In genomic region chr5:11528720-11529119, GRCh38 we compare ENCODE assay signal across 22 cellular contexts.
DNase-seq lines count a peak whose midpoint lies in the region; ATAC-seq, FAIRE-seq and TF ChIP-seq lines count a peak whose summit lies in the region.
"Had no signal": no experiment of that assay in that cellular context is flagged by ENCODE, and none has a peak within 500 bp of the region (broad histone marks: within the 10 kb centered on the region; RNA-seq: fewer than 3 reads in every experiment).

No MANE protein-coding gene starts in this region.

- no peaks in the 10 kb centered on the region for H3K9me3 Mint-ChIP-seq in H9
- H3K9me3 Mint-ChIP-seq: CD4-positive, alpha-beta T cell; IgD-negative memory B cell had no signal

- H3K4me1 ChIP-seq in H9 (ENCODE audit: insufficient read depth, low read length) (peaks cover 12% of the 10 kb centered on the region; the same call in 1 of the 2 replicates), heart left ventricle (peaks cover 0 to 21% (median 0%) of the 10 kb centered on the region in 12 donors), mucosa of descending colon (ENCODE audit: low read depth) (no peaks in the 10 kb centered on the region), small intestine (ENCODE audit: control insufficient read depth in 2 of 2, insufficient read depth in 1 of 2, low read depth in 1 of 2, low read length in 1 of 2) (no peaks in the 10 kb centered on the region)
- H3K4me1 ChIP-seq: A549 had no signal

- H2BK15ac ChIP-seq in H9 (ENCODE audit: low read depth, low read length): no peak overlapping the region

- H4K91ac ChIP-seq in H9 (ENCODE audit: insufficient read length, low read depth, low read length): no peak overlapping the region

- no peaks in the 10 kb centered on the region for H3K27me3 Mint-ChIP-seq in H9 (ENCODE audit: low read depth)
- H3K27me3 Mint-ChIP-seq: CD4-positive, alpha-beta T cell had no signal

- no peak overlapping the region for H2AK5ac ChIP-seq in H9 (ENCODE audit: insufficient read length, low read length)

- H2AFZ ChIP-seq in H9 (ENCODE audit: low read length): no peak overlapping the region

- H3K4ac ChIP-seq in H9 (ENCODE audit: low read depth, low read length): no peak overlapping the region

- H3K4me1 Mint-ChIP-seq in H9: peaks cover 63 to 68% of the 10 kb centered on the region in 2 experiments
- H3K4me1 Mint-ChIP-seq: IgD-negative memory B cell had no signal

- FAIRE-seq in GM12891 (lab: Jason Lieb, UNC) (no peak), small intestine (lab: Jason Lieb, UNC) (no peak)
- FAIRE-seq: A549, GM12892, GM18507 had no signal

- no peak overlapping the region for H3K9ac ChIP-seq in H9 (ENCODE audit: extremely low read depth, insufficient read length, low read length)
- no peak overlapping the region for H3K9ac ChIP-seq in SK-N-MC (ENCODE audit: insufficient read length)

- H3K9me3 ChIP-seq in H9 (ENCODE audit: control insufficient read depth, low read depth, low read length) (no peaks in the 10 kb centered on the region), SK-N-MC (ENCODE audit: low read depth, low read length) (no peaks in the 10 kb centered on the region), heart left ventricle (no peaks in the 10 kb centered on the region), mucosa of descending colon (no peaks in the 10 kb centered on the region), small intestine (ENCODE audit: control insufficient read depth, low read depth) (no peaks in the 10 kb centered on the region)
- H3K9me3 ChIP-seq: A549 had no signal

- no peak overlapping the region for H2BK5ac ChIP-seq in H9 (ENCODE audit: insufficient read length, low read length)

- H3T11ph ChIP-seq in H9 (ENCODE audit: low read length): no peak overlapping the region

- no peak for DNase-seq in H9
- DNase-seq in SK-N-MC (ENCODE audit: low read depth, low spot score): no peak
- peak in 4 of 5 donors; percentile 36 to 85 (median 68) for DNase-seq in heart left ventricle
- no peak for DNase-seq in mucosa of descending colon
- no peak for DNase-seq in GM12891 (ENCODE audit: insufficient read length, low spot score)
- no peak for DNase-seq in small intestine
- no peak for DNase-seq in lower leg skin (ENCODE audit: low spot score in 2 of 2)
- DNase-seq: CD4-positive, alpha-beta T cell; DMS53; EL; H7; Karpas-422; NCI-H1092 treated with DMSO at 0.1 percent for 48 hours; NCI-H510A treated with DMSO at 0.1 percent for 48 hours; NCI-H774; OCI-M1; SIG-M5 had no signal

- H2BK20ac ChIP-seq in H9 (ENCODE audit: low read depth, low read length, poor library complexity, severe bottlenecking): no peak overlapping the region

- WGBS in H9 (ENCODE audit: extremely low coverage, insufficient read length, low lambda C conversion rate): no CpG with 5 or more reads among the region's 7 CpGs
- 31 to 40% (median 38%) methylated on average over 7 of the region's 7 CpGs for WGBS in heart left ventricle, 4 donors
- WGBS in small intestine, 3 donors: 86 to 88% (median 88%) methylated on average over 7 of the region's 7 CpGs
- 86 to 87% methylated on average over 7 of the region's 7 CpGs for WGBS in lower leg skin, 2 donors

- H3K4me3 ChIP-seq in SK-N-MC (peak overlapping the region; percentile 38), heart left ventricle (no peak overlapping the region), mucosa of descending colon (no peak overlapping the region), small intestine (ENCODE audit: low read depth in 1 of 2, low read length in 2 of 2) (no peak overlapping the region), lower leg skin (ENCODE audit: low read depth, poor library complexity, severe bottlenecking) (no peak overlapping the region)
- H3K4me3 ChIP-seq: A549 had no signal

- no peaks in the 10 kb centered on the region for H3K79me1 ChIP-seq in H9 (ENCODE audit: insufficient read depth, low read depth, low read length, poor library complexity, severe bottlenecking)

- no peak overlapping the region for H2BK12ac ChIP-seq in H9 (ENCODE audit: insufficient read length, low read depth, low read length)

- H3K14ac ChIP-seq in H9 (ENCODE audit: insufficient read depth, low read length): no peak overlapping the region

- peak; percentile 92 to 95 (median 93) for ATAC-seq in heart left ventricle
- ATAC-seq in mucosa of descending colon: peak; percentile 14
- no peak for ATAC-seq in HG02938 (IDR thresholded peaks at IDR 0.05; ENCODE audit: unreplicated experiment)
- ATAC-seq: A549 had no signal

- no peak overlapping the region for H4K8ac ChIP-seq in H9 (replicated peaks; ENCODE audit: insufficient read length, low read depth, low read length)

- no peak overlapping the region for H3K27ac ChIP-seq in H9 (ENCODE audit: insufficient read length, low read depth, low read length)
- H3K27ac ChIP-seq in SK-N-MC: peak overlapping the region; percentile 92
- peak overlapping the region in 5 of 12 donors; percentile 10 to 55 (median 19) for H3K27ac ChIP-seq in heart left ventricle
- H3K27ac ChIP-seq in small intestine (ENCODE audit: low read depth in 1 of 2, low read length in 1 of 2): no peak overlapping the region
- H3K27ac ChIP-seq: A549 had no signal

- no peak overlapping the region for H3K56ac ChIP-seq in H9 (ENCODE audit: insufficient read length, low read depth, low read length)

- H3K27me3 ChIP-seq in H9 (ENCODE audit: insufficient read depth, low read length) (no peaks in the 10 kb centered on the region), heart left ventricle (no peaks in the 10 kb centered on the region), small intestine (ENCODE audit: control insufficient read depth in 2 of 2, insufficient read depth in 2 of 2, low read length in 2 of 2) (no peaks in the 10 kb centered on the region)

- no peak overlapping the region for H4K5ac ChIP-seq in H9 (ENCODE audit: insufficient read length, low read depth, low read length)

- TF ChIP-seq POLR2A in heart left ventricle (IDR thresholded peaks at IDR 0.05) (no peak), GM12891 (IDR thresholded peaks at IDR 0.05; ENCODE audit: low read depth, low read length) (no peak), lower leg skin (IDR thresholded peaks at IDR 0.05) (no peak)

- H3K4me2 ChIP-seq in H9 (ENCODE audit: insufficient read depth, insufficient read length, low read length): no peak overlapping the region
- H3K4me2 ChIP-seq: A549 had no signal

- no peak overlapping the region for H2BK120ac ChIP-seq in H9 (ENCODE audit: low read depth, low read length, poor library complexity, severe bottlenecking)

- peak overlapping the region in 1 of 2 experiments; percentile 46; a peak in 2 of 5 replicates for H3K4me3 Mint-ChIP-seq in H9
- H3K4me3 Mint-ChIP-seq: CD4-positive, alpha-beta T cell; IgD-negative memory B cell had no signal

- no peaks in the 10 kb centered on the region for H3K36me3 Mint-ChIP-seq in H9 (ENCODE audit: insufficient read depth in 1 of 3, low read depth in 3 of 3)
- H3K36me3 Mint-ChIP-seq: IgD-negative memory B cell had no signal

- H3K36me3 ChIP-seq in SK-N-MC (ENCODE audit: insufficient read depth, low read length): no peaks in the 10 kb centered on the region
- no peaks in the 10 kb centered on the region for H3K36me3 ChIP-seq in heart left ventricle
- H3K36me3 ChIP-seq in mucosa of descending colon (ENCODE audit: low read depth): no peaks in the 10 kb centered on the region
- H3K36me3 ChIP-seq in small intestine (ENCODE audit: control insufficient read depth in 2 of 2, insufficient read depth in 2 of 2, low read length in 2 of 2): no peaks in the 10 kb centered on the region

- H3K27ac Mint-ChIP-seq in H9: peak overlapping the region; percentile 52 to 95 (median 76); a peak in 6 of 7 replicates
- H3K27ac Mint-ChIP-seq: CD4-positive, alpha-beta T cell; IgD-negative memory B cell had no signal

- intact Hi-C loops in heart left ventricle (cut with DNase I) (no loop called here), mucosa of descending colon (cut with DNase I, micrococcal nuclease) (no loop called here), lower leg skin (cut with DNase I; ENCODE audit: low total_unique reads) (no loop called here)

- TF ChIP-seq CTCF in H9 (conservative IDR thresholded peaks at IDR 0.05) (no peak), heart left ventricle (IDR thresholded peaks at IDR 0.05) (no peak), mucosa of descending colon (IDR thresholded peaks at IDR 0.05) (no peak), lower leg skin (IDR thresholded peaks at IDR 0.05) (no peak)

- no peaks in the 10 kb centered on the region for H3K79me2 ChIP-seq in H9 (ENCODE audit: insufficient read depth, low read length)

- H4K20me1 ChIP-seq in H9 (ENCODE audit: control insufficient read depth, insufficient read depth, insufficient read length): no peaks in the 10 kb centered on the region

- no peak overlapping the region for H3K23ac ChIP-seq in H9 (ENCODE audit: insufficient read length, low read depth, low read length)

- no peaks in the 10 kb centered on the region for H3K23me2 ChIP-seq in H9 (ENCODE audit: insufficient read length, low read depth, low read length, poor library complexity, severe bottlenecking)

- no peak overlapping the region for H3K18ac ChIP-seq in H9 (ENCODE audit: insufficient read length, low read depth, low read length)

TF ChIP-seq in GM12891, 5 proteins besides CTCF, POLR2A, EP300 and RAD21:
- TF ChIP-seq TAF1 (IDR thresholded peaks at IDR 0.05; ENCODE audit: low read depth, low read length): no peak
- TF ChIP-seq SPI1 (IDR thresholded peaks at IDR 0.05; ENCODE audit: low read depth, low read length): no peak
- TF ChIP-seq POLR2AphosphoS5 (IDR thresholded peaks at IDR 0.05; ENCODE audit: low read depth, low read length): no peak
- no peak for TF ChIP-seq POU2F2 (IDR thresholded peaks at IDR 0.05; ENCODE audit: low read depth, low read length)
- TF ChIP-seq PAX5 (IDR thresholded peaks at IDR 0.05; ENCODE audit: insufficient read depth, low read length, severe bottlenecking): no peak

Comparison
In these comparisons a context has a peak if more than half of its experiments do, and no peak if none do; other contexts are left out.
1. DNase-seq: peak in heart left ventricle (4 of 5); none in H9 (single experiment), SK-N-MC (single experiment), mucosa of descending colon (0 of 3), GM12891 (single experiment), small intestine (single experiment) and lower leg skin (0 of 2).